21 cellular contexts compared by ENCODE assay signal in genomic region chr5:147187163-147187562, GRCh38. TPM values are rescaled to one million over a fixed set of nuclear protein-coding genes. Genes with fewer than 3 reads are reported as not detected.
"Had no signal": no experiment of that assay in that cellular context is flagged by ENCODE, and none has a peak within 500 bp of the region (broad histone marks: within the 10 kb centered on the region; RNA-seq: fewer than 3 reads in every experiment).

No MANE protein-coding gene starts in this region.

- H3K27me3 Mint-ChIP-seq: activated B cell treated with CpG ODN at 0.5 μM for 24 hours; activated naive CD4-positive, alpha-beta T cell treated with anti-CD3 and anti-CD28 coated beads, Interleukin-2, amount 10 ng/mL, durations not matched to agents 7 days and 5 days had no signal

- H3K4me3 Mint-ChIP-seq: activated B cell treated with CpG ODN at 0.5 μM for 24 hours; activated CD4-positive, alpha-beta T cell treated with anti-CD3 and anti-CD28 coated beads, Interleukin-2, amount 10 ng/mL, durations not matched to agents 24 days and 14 days; activated CD8-positive, alpha-beta T cell treated with anti-CD3 and anti-CD28 coated beads, Interleukin-2, amount 10 ng/mL, durations not matched to agents 7 days and 5 days; activated naive CD4-positive, alpha-beta T cell treated with anti-CD3 and anti-CD28 coated beads, Interleukin-2, amount 10 ng/mL, durations not matched to agents 7 days and 5 days; activated naive CD8-positive, alpha-beta T cell treated with anti-CD3 and anti-CD28 coated beads, Interleukin-2, amount 50 U/mL, for 24 hours; activated T-cell treated with anti-CD3 and anti-CD28 coated beads, Interleukin-2, amount 50 U/mL, for 24 hours; brain had no signal

- H3K27ac ChIP-seq: coronary artery, esophagus muscularis mucosa, heart right ventricle, left lung, upper lobe of right lung had no signal

- H3K4me1 ChIP-seq: left lung, upper lobe of right lung had no signal

- H3K4me3 ChIP-seq: coronary artery, esophagus muscularis mucosa, heart right ventricle, left lung, upper lobe of right lung had no signal

- H3K9me3 ChIP-seq: esophagus muscularis mucosa, left lung, upper lobe of right lung had no signal

- H3K9me3 Mint-ChIP-seq: activated CD4-positive, alpha-beta T cell treated with anti-CD3 and anti-CD28 coated beads, Interleukin-2, amount 10 ng/mL, durations not matched to agents 24 days and 14 days; activated naive CD4-positive, alpha-beta T cell treated with anti-CD3 and anti-CD28 coated beads, Interleukin-2, amount 10 ng/mL, durations not matched to agents 7 days and 5 days; activated naive CD8-positive, alpha-beta T cell treated with anti-CD3 and anti-CD28 coated beads, Interleukin-2, amount 50 U/mL, for 24 hours; activated T-cell treated with anti-CD3 and anti-CD28 coated beads, Interleukin-2, amount 50 U/mL, for 24 hours; activated T-helper 2 cell treated with anti-CD3 and anti-CD28 coated beads, Interferon-gamma antibody, Interleukin-2, Interleukin-4, amounts not matched to agents 10 μg/mL and 5 μg/mL and 100 μg/mL, durations not matched to agents 14 hours and 24 hours and 36 hours had no signal

- DNase-seq: activated B cell treated with CpG ODN at 0.5 μM for 24 hours; activated CD4-positive, alpha-beta T cell treated with anti-CD3 and anti-CD28 coated beads, Interleukin-2, amount 10 ng/mL, durations not matched to agents 24 days and 14 days; activated CD8-positive, alpha-beta T cell treated with anti-CD3 and anti-CD28 coated beads, Interleukin-2, amount 10 ng/mL, durations not matched to agents 7 days and 5 days; activated naive CD4-positive, alpha-beta T cell treated with anti-CD3 and anti-CD28 coated beads, Interleukin-2, amount 10 ng/mL, durations not matched to agents 7 days and 5 days; activated naive CD8-positive, alpha-beta T cell treated with anti-CD3 and anti-CD28 coated beads, Interleukin-2, amount 50 U/mL, for 24 hours; activated T-cell treated with anti-CD3 and anti-CD28 coated beads, Interleukin-2, amount 50 U/mL, for 24 hours; anterior cingulate cortex; central memory CD4-positive, alpha-beta T cell; heart right ventricle; left lung; retina; stimulated activated CD4-positive, alpha-beta T cell treated with anti-CD3 and anti-CD28 coated beads, Interleukin-12 subunit alpha, Interleukin-12 subunit beta, amount 100 ng/mL, for 4 hours; stimulated activated CD4-positive, alpha-beta T cell treated with anti-CD3 and anti-CD28 coated beads, Interleukin-1b, Interleukin-23, amount 100 ng/mL, for 48 hours; stimulated activated CD8-positive, alpha-beta memory T cell treated with anti-CD3 and anti-CD28 coated beads, Interleukin-4, amount 100 ng/mL, for 48 hours; stimulated activated naive CD4-positive, alpha-beta T cell; upper lobe of right lung had no signal

- H3K27ac Mint-ChIP-seq: activated B cell treated with CpG ODN at 0.5 μM for 24 hours; activated CD4-positive, alpha-beta T cell treated with anti-CD3 and anti-CD28 coated beads, Interleukin-2, amount 10 ng/mL, durations not matched to agents 24 days and 14 days; activated CD8-positive, alpha-beta T cell treated with anti-CD3 and anti-CD28 coated beads, Interleukin-2, amount 10 ng/mL, durations not matched to agents 7 days and 5 days; activated naive CD4-positive, alpha-beta T cell treated with anti-CD3 and anti-CD28 coated beads, Interleukin-2, amount 10 ng/mL, durations not matched to agents 7 days and 5 days; activated naive CD8-positive, alpha-beta T cell treated with anti-CD3 and anti-CD28 coated beads, Interleukin-2, amount 50 U/mL, for 24 hours; activated T-cell treated with anti-CD3 and anti-CD28 coated beads, Interleukin-2, amount 50 U/mL, for 24 hours; activated T-helper 2 cell treated with anti-CD3 and anti-CD28 coated beads, Interferon-gamma antibody, Interleukin-2, Interleukin-4, amounts not matched to agents 10 μg/mL and 5 μg/mL and 100 μg/mL, durations not matched to agents 14 hours and 24 hours and 36 hours had no signal

- H3K36me3 ChIP-seq: esophagus muscularis mucosa, heart right ventricle, left lung, upper lobe of right lung had no signal

- ATAC-seq: activated CD8-positive, alpha-beta T cell treated with anti-CD3 and anti-CD28 coated beads, Interleukin-2, amount 10 ng/mL, durations not matched to agents 7 days and 5 days; activated naive CD8-positive, alpha-beta T cell treated with anti-CD3 and anti-CD28 coated beads, Interleukin-2, amount 50 U/mL, for 24 hours; heart right ventricle; left lung; upper lobe of right lung had no signal

- H3K36me3 Mint-ChIP-seq: activated naive CD4-positive, alpha-beta T cell treated with anti-CD3 and anti-CD28 coated beads, Interleukin-2, amount 10 ng/mL, durations not matched to agents 7 days and 5 days; brain had no signal

RNA-seq across cellular contexts. Expression of gene STK32A, which starts 47.7 kb away (rescaled TPM):
- total RNA-seq: activated B cell treated with CpG ODN at 0.5 μM for 24 hours; activated CD4-positive, alpha-beta T cell treated with anti-CD3 and anti-CD28 coated beads, Interleukin-2, amount 10 ng/mL, durations not matched to agents 24 days and 14 days; activated CD8-positive, alpha-beta T cell treated with anti-CD3 and anti-CD28 coated beads, Interleukin-2, amount 10 ng/mL, durations not matched to agents 7 days and 5 days; activated T-helper 2 cell treated with anti-CD3 and anti-CD28 coated beads, Interferon-gamma antibody, Interleukin-2, Interleukin-4, amounts not matched to agents 10 μg/mL and 5 μg/mL and 100 μg/mL, durations not matched to agents 14 hours and 24 hours and 36 hours; mononuclear cell had no signal
